In genomic region chr1:3900969-3901529, GRCh38 we compare ENCODE assay signal across 1 cellular context.
A peak's percentile ranks its signal among the peaks of the same experiment; 100 is the strongest.
TF ChIP-seq lines count a peak whose summit lies in the region.

No MANE protein-coding gene starts in this region.

TF ChIP-seq in HEK293, 187 proteins besides CTCF, POLR2A, EP300 and RAD21 (continued from another document and continues in another):
- TF ChIP-seq GLI4 (tag by site-specific recombination; IDR thresholded peaks at IDR 0.05) (no peak), ZFP3 (tag by site-specific recombination; IDR thresholded peaks at IDR 0.05; ENCODE audit: low read depth) (no peak), ZNF311 (tag by site-specific recombination; IDR thresholded peaks at IDR 0.05; ENCODE audit: borderline replicate concordance) (no peak), ZNF664 (tag by site-specific recombination; IDR thresholded peaks at IDR 0.05) (no peak), PBX3 (CRISPR knock-in tag; IDR thresholded peaks at IDR 0.05) (no peak), ZBTB48 (tag by site-specific recombination; IDR thresholded peaks at IDR 0.05) (peak; percentile 86), ZNF580 (tag by site-specific recombination; IDR thresholded peaks at IDR 0.05) (no peak), OVOL3 (tag by site-specific recombination; IDR thresholded peaks at IDR 0.05) (peak; percentile 89), PRDM10 (tag by site-specific recombination; IDR thresholded peaks at IDR 0.05) (no peak), ZNF768 (tag by site-specific recombination; IDR thresholded peaks at IDR 0.05) (no peak), ZNF610 (tag by site-specific recombination; IDR thresholded peaks at IDR 0.05; ENCODE audit: borderline replicate concordance) (peak; percentile 67; the same call in 1 of the 2 replicates), ZBTB6 (tag by site-specific recombination; IDR thresholded peaks at IDR 0.05) (no peak), ZNF639 (tag by site-specific recombination; IDR thresholded peaks at IDR 0.05) (no peak; the same call in 1 of the 2 replicates), ZFP69B (tag by site-specific recombination; IDR thresholded peaks at IDR 0.05) (peak; percentile 48; the same call in 1 of the 2 replicates), KLF17 (tag by site-specific recombination; IDR thresholded peaks at IDR 0.05) (peak; percentile 38; the same call in 1 of the 2 replicates), ZSCAN4 (tag by site-specific recombination; IDR thresholded peaks at IDR 0.05) (no peak), ZNF548 (tag by site-specific recombination; IDR thresholded peaks at IDR 0.05) (no peak), BCL6B (tag by site-specific recombination; IDR thresholded peaks at IDR 0.05) (no peak), ZNF221 (tag by site-specific recombination; IDR thresholded peaks at IDR 0.05; ENCODE audit: borderline replicate concordance) (no peak), ELK4 (IDR thresholded peaks at IDR 0.05; ENCODE audit: borderline replicate concordance, low read depth, low read length) (no peak), REST (tag by site-specific recombination; IDR thresholded peaks at IDR 0.05) (no peak), FEZF1 (tag by site-specific recombination; IDR thresholded peaks at IDR 0.05) (no peak), SCRT2 (tag by site-specific recombination; IDR thresholded peaks at IDR 0.05) (no peak), ZNF169 (tag by site-specific recombination; IDR thresholded peaks at IDR 0.05) (no peak), ZNF280C (tag by site-specific recombination; IDR thresholded peaks at IDR 0.05) (no peak), ZBTB49 (tag by site-specific recombination; IDR thresholded peaks at IDR 0.05; ENCODE audit: low read depth) (no peak), INSM2 (tag by site-specific recombination; IDR thresholded peaks at IDR 0.05) (no peak; the same call in 1 of the 2 replicates), ZNF132 (tag by site-specific recombination; IDR thresholded peaks at IDR 0.05; ENCODE audit: borderline replicate concordance) (no peak)
